1 cellular context compared by ENCODE assay signal in genomic region chr3:56801597-56802410, GRCh38.
TF ChIP-seq lines count a peak whose summit lies in the region.

A gene with protein sequence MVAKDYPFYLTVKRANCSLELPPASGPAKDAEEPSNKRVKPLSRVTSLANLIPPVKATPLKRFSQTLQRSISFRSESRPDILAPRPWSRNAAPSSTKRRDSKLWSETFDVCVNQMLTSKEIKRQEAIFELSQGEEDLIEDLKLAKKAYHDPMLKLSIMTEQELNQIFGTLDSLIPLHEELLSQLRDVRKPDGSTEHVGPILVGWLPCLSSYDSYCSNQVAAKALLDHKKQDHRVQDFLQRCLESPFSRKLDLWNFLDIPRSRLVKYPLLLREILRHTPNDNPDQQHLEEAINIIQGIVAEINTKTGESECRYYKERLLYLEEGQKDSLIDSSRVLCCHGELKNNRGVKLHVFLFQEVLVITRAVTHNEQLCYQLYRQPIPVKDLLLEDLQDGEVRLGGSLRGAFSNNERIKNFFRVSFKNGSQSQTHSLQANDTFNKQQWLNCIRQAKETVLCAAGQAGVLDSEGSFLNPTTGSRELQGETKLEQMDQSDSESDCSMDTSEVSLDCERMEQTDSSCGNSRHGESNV (minus strand): TSS chr3:56801949. CDS start chr3:56801798, 151 bp downstream.

TF ChIP-seq in HEK293, 187 proteins besides CTCF, POLR2A, EP300 and RAD21 (continued from another document and continues in another):
- TF ChIP-seq ZNF449 (tag by site-specific recombination; IDR thresholded peaks at IDR 0.05) (no peak), SP3 (tag by site-specific recombination; IDR thresholded peaks at IDR 0.05) (peak; percentile 82), SCRT2 (tag by site-specific recombination; IDR thresholded peaks at IDR 0.05) (no peak), SALL2 (tag by site-specific recombination; IDR thresholded peaks at IDR 0.05; ENCODE audit: borderline replicate concordance) (no peak), ZNF660 (tag by site-specific recombination; IDR thresholded peaks at IDR 0.05) (0 out of 2 replicates have a peak, but pooled peaks have one; percentile 63), ZNF610 (tag by site-specific recombination; IDR thresholded peaks at IDR 0.05; ENCODE audit: borderline replicate concordance) (no peak), ZNF510 (tag by site-specific recombination; IDR thresholded peaks at IDR 0.05; ENCODE audit: insufficient replicate concordance) (no peak), ZNF23 (tag by site-specific recombination; IDR thresholded peaks at IDR 0.05; ENCODE audit: borderline replicate concordance) (no peak), ZNF24 (tag by site-specific recombination; IDR thresholded peaks at IDR 0.05) (0 out of 2 replicates have a peak, but pooled peaks have one; percentile 42), ZBTB17 (tag by site-specific recombination; IDR thresholded peaks at IDR 0.05) (peak; percentile 63), ZNF600 (tag by site-specific recombination; IDR thresholded peaks at IDR 0.05) (0 out of 2 replicates have a peak, but pooled peaks have one; percentile 3), ZNF341 (tag by site-specific recombination; IDR thresholded peaks at IDR 0.05; ENCODE audit: low read depth) (no peak), ZBTB26 (tag by site-specific recombination; optimal IDR thresholded peaks at IDR 0.05) (peak; percentile 24), KLF10 (tag by site-specific recombination; IDR thresholded peaks at IDR 0.05) (peak; percentile 77), ZNF274 (IDR thresholded peaks at IDR 0.05; ENCODE audit: low read length) (no peak), ZNF274 (tag by site-specific recombination; IDR thresholded peaks at IDR 0.05; ENCODE audit: borderline replicate concordance) (no peak), ZSCAN5A (tag by site-specific recombination; IDR thresholded peaks at IDR 0.05) (no peak), PRDM1 (tag by site-specific recombination; IDR thresholded peaks at IDR 0.05) (peak; percentile 98), ZNF624 (tag by site-specific recombination; IDR thresholded peaks at IDR 0.05) (no peak), KLF9 (tag by site-specific recombination; IDR thresholded peaks at IDR 0.05; ENCODE audit: low read depth) (peak; percentile 89), ZEB2 (tag by site-specific recombination; IDR thresholded peaks at IDR 0.05) (0 out of 2 replicates have a peak, but pooled peaks have one; percentile 36), WT1 (tag by site-specific recombination; IDR thresholded peaks at IDR 0.05) (no peak), YY2 (tag by site-specific recombination; IDR thresholded peaks at IDR 0.05) (0 out of 2 replicates have a peak, but pooled peaks have one; percentile 38), ZIC2 (tag by site-specific recombination; IDR thresholded peaks at IDR 0.05) (peak; percentile 43; the same call in 1 of the 2 replicates), KLF1 (tag by site-specific recombination; IDR thresholded peaks at IDR 0.05) (peak; percentile 48), MZF1 (tag by site-specific recombination; IDR thresholded peaks at IDR 0.05; ENCODE audit: borderline replicate concordance) (no peak), GLIS2 (tag by site-specific recombination; IDR thresholded peaks at IDR 0.05) (peak; percentile 86), ZNF324 (tag by site-specific recombination; IDR thresholded peaks at IDR 0.05) (no peak), ZNF202 (tag by site-specific recombination; IDR thresholded peaks at IDR 0.05; ENCODE audit: borderline replicate concordance) (no peak), ZNF19 (tag by site-specific recombination; IDR thresholded peaks at IDR 0.05; ENCODE audit: low read depth) (no peak), ZSCAN30 (tag by site-specific recombination; IDR thresholded peaks at IDR 0.05) (peak; percentile 64; the same call in 1 of the 2 replicates)
- TF ChIP-seq, protein P1, sequence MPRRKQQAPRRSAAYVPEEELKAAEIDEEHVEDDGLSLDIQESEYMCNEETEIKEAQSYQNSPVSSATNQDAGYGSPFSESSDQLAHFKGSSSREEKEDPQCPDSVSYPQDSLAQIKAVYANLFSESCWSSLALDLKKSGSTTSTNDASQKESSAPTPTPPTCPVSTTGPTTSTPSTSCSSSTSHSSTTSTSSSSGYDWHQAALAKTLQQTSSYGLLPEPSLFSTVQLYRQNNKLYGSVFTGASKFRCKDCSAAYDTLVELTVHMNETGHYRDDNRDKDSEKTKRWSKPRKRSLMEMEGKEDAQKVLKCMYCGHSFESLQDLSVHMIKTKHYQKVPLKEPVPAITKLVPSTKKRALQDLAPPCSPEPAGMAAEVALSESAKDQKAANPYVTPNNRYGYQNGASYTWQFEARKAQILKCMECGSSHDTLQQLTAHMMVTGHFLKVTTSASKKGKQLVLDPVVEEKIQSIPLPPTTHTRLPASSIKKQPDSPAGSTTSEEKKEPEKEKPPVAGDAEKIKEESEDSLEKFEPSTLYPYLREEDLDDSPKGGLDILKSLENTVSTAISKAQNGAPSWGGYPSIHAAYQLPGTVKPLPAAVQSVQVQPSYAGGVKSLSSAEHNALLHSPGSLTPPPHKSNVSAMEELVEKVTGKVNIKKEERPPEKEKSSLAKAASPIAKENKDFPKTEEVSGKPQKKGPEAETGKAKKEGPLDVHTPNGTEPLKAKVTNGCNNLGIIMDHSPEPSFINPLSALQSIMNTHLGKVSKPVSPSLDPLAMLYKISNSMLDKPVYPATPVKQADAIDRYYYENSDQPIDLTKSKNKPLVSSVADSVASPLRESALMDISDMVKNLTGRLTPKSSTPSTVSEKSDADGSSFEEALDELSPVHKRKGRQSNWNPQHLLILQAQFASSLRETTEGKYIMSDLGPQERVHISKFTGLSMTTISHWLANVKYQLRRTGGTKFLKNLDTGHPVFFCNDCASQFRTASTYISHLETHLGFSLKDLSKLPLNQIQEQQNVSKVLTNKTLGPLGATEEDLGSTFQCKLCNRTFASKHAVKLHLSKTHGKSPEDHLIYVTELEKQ (tag by site-specific recombination; IDR thresholded peaks at IDR 0.05; ENCODE audit: borderline replicate concordance): peak; percentile 11; the same call in 1 of the 2 replicates
- TF ChIP-seq, protein P2, sequence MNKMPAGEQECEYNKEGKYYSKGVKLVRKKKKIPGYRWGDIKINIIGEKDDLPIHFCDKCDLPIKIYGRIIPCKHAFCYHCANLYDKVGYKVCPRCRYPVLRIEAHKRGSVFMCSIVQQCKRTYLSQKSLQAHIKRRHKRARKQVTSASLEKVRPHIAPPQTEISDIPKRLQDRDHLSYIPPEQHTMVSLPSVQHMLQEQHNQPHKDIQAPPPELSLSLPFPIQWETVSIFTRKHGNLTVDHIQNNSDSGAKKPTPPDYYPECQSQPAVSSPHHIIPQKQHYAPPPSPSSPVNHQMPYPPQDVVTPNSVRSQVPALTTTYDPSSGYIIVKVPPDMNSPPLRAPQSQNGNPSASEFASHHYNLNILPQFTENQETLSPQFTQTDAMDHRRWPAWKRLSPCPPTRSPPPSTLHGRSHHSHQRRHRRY (tag by site-specific recombination; IDR thresholded peaks at IDR 0.05): no peak
- TF ChIP-seq, protein P3, sequence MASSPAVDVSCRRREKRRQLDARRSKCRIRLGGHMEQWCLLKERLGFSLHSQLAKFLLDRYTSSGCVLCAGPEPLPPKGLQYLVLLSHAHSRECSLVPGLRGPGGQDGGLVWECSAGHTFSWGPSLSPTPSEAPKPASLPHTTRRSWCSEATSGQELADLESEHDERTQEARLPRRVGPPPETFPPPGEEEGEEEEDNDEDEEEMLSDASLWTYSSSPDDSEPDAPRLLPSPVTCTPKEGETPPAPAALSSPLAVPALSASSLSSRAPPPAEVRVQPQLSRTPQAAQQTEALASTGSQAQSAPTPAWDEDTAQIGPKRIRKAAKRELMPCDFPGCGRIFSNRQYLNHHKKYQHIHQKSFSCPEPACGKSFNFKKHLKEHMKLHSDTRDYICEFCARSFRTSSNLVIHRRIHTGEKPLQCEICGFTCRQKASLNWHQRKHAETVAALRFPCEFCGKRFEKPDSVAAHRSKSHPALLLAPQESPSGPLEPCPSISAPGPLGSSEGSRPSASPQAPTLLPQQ (tag by site-specific recombination; IDR thresholded peaks at IDR 0.05): peak; percentile 93
- TF ChIP-seq, protein P4, sequence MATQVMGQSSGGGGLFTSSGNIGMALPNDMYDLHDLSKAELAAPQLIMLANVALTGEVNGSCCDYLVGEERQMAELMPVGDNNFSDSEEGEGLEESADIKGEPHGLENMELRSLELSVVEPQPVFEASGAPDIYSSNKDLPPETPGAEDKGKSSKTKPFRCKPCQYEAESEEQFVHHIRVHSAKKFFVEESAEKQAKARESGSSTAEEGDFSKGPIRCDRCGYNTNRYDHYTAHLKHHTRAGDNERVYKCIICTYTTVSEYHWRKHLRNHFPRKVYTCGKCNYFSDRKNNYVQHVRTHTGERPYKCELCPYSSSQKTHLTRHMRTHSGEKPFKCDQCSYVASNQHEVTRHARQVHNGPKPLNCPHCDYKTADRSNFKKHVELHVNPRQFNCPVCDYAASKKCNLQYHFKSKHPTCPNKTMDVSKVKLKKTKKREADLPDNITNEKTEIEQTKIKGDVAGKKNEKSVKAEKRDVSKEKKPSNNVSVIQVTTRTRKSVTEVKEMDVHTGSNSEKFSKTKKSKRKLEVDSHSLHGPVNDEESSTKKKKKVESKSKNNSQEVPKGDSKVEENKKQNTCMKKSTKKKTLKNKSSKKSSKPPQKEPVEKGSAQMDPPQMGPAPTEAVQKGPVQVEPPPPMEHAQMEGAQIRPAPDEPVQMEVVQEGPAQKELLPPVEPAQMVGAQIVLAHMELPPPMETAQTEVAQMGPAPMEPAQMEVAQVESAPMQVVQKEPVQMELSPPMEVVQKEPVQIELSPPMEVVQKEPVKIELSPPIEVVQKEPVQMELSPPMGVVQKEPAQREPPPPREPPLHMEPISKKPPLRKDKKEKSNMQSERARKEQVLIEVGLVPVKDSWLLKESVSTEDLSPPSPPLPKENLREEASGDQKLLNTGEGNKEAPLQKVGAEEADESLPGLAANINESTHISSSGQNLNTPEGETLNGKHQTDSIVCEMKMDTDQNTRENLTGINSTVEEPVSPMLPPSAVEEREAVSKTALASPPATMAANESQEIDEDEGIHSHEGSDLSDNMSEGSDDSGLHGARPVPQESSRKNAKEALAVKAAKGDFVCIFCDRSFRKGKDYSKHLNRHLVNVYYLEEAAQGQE (tag by site-specific recombination; IDR thresholded peaks at IDR 0.05): no peak
- TF ChIP-seq, protein P5, sequence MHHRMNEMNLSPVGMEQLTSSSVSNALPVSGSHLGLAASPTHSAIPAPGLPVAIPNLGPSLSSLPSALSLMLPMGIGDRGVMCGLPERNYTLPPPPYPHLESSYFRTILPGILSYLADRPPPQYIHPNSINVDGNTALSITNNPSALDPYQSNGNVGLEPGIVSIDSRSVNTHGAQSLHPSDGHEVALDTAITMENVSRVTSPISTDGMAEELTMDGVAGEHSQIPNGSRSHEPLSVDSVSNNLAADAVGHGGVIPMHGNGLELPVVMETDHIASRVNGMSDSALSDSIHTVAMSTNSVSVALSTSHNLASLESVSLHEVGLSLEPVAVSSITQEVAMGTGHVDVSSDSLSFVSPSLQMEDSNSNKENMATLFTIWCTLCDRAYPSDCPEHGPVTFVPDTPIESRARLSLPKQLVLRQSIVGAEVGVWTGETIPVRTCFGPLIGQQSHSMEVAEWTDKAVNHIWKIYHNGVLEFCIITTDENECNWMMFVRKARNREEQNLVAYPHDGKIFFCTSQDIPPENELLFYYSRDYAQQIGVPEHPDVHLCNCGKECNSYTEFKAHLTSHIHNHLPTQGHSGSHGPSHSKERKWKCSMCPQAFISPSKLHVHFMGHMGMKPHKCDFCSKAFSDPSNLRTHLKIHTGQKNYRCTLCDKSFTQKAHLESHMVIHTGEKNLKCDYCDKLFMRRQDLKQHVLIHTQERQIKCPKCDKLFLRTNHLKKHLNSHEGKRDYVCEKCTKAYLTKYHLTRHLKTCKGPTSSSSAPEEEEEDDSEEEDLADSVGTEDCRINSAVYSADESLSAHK (tag by site-specific recombination; IDR thresholded peaks at IDR 0.05): peak; percentile 65; the same call in 1 of the 2 replicates
- TF ChIP-seq, protein P6, sequence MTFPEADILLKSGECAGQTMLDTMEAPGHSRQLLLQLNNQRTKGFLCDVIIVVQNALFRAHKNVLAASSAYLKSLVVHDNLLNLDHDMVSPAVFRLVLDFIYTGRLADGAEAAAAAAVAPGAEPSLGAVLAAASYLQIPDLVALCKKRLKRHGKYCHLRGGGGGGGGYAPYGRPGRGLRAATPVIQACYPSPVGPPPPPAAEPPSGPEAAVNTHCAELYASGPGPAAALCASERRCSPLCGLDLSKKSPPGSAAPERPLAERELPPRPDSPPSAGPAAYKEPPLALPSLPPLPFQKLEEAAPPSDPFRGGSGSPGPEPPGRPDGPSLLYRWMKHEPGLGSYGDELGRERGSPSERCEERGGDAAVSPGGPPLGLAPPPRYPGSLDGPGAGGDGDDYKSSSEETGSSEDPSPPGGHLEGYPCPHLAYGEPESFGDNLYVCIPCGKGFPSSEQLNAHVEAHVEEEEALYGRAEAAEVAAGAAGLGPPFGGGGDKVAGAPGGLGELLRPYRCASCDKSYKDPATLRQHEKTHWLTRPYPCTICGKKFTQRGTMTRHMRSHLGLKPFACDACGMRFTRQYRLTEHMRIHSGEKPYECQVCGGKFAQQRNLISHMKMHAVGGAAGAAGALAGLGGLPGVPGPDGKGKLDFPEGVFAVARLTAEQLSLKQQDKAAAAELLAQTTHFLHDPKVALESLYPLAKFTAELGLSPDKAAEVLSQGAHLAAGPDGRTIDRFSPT (tag by site-specific recombination; IDR thresholded peaks at IDR 0.05): peak; percentile 32; the same call in 1 of the 2 replicates
